1 cellular context compared by ENCODE assay signal in the genomic region with DNA sequence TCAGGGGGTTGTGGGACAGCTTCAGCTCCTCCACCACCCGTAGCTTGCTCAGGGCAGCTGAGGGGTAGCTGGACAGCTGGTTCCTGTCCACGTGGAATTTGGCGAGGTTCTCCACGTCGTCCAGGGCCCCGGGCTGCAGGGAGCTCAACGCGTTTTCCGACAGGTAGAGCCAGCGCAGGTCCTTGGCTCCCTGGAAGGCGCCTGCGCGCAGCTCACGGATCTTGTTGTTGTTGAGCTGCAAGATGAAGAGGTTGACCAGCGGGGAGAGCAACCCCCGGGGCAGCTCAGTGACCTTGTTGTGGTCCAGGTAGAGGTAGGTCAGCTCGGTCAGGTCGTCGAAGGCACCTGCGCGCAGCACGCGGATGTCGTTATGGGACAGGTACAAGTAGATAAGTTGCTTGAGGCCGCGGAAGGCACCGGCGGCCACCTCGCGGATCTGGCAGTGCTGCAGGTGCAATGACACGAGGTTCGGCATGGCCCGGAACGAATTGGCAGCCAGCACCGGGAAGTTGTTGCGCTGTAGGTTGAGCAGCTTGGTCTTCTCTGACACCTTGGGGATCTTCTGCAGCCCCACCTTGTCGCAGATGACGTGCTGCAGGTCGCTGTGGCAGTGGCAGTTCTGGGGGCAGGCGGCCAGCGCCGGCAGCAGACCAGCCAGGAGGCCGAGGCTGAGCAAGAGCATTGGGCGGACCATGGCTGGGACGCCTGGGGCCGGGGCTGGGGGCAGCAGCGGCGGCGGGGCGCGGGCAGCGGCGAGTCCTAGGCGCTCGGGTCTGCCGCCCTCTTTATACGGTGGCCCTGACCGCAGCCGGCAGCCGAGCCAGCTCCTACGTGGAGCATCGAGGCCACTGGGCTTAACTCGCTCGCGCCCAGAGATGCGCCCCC.
TF ChIP-seq lines count a peak whose summit lies in the region.

A gene with protein sequence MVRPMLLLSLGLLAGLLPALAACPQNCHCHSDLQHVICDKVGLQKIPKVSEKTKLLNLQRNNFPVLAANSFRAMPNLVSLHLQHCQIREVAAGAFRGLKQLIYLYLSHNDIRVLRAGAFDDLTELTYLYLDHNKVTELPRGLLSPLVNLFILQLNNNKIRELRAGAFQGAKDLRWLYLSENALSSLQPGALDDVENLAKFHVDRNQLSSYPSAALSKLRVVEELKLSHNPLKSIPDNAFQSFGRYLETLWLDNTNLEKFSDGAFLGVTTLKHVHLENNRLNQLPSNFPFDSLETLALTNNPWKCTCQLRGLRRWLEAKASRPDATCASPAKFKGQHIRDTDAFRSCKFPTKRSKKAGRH (minus strand): TSS at position 761 of the 885 bp plus-strand sequence. CDS start 67 bp downstream, at position 694.

TF ChIP-seq in GM23338, 12 proteins besides CTCF, POLR2A, EP300 and RAD21 (continued from another document):
- TF ChIP-seq, protein P1, sequence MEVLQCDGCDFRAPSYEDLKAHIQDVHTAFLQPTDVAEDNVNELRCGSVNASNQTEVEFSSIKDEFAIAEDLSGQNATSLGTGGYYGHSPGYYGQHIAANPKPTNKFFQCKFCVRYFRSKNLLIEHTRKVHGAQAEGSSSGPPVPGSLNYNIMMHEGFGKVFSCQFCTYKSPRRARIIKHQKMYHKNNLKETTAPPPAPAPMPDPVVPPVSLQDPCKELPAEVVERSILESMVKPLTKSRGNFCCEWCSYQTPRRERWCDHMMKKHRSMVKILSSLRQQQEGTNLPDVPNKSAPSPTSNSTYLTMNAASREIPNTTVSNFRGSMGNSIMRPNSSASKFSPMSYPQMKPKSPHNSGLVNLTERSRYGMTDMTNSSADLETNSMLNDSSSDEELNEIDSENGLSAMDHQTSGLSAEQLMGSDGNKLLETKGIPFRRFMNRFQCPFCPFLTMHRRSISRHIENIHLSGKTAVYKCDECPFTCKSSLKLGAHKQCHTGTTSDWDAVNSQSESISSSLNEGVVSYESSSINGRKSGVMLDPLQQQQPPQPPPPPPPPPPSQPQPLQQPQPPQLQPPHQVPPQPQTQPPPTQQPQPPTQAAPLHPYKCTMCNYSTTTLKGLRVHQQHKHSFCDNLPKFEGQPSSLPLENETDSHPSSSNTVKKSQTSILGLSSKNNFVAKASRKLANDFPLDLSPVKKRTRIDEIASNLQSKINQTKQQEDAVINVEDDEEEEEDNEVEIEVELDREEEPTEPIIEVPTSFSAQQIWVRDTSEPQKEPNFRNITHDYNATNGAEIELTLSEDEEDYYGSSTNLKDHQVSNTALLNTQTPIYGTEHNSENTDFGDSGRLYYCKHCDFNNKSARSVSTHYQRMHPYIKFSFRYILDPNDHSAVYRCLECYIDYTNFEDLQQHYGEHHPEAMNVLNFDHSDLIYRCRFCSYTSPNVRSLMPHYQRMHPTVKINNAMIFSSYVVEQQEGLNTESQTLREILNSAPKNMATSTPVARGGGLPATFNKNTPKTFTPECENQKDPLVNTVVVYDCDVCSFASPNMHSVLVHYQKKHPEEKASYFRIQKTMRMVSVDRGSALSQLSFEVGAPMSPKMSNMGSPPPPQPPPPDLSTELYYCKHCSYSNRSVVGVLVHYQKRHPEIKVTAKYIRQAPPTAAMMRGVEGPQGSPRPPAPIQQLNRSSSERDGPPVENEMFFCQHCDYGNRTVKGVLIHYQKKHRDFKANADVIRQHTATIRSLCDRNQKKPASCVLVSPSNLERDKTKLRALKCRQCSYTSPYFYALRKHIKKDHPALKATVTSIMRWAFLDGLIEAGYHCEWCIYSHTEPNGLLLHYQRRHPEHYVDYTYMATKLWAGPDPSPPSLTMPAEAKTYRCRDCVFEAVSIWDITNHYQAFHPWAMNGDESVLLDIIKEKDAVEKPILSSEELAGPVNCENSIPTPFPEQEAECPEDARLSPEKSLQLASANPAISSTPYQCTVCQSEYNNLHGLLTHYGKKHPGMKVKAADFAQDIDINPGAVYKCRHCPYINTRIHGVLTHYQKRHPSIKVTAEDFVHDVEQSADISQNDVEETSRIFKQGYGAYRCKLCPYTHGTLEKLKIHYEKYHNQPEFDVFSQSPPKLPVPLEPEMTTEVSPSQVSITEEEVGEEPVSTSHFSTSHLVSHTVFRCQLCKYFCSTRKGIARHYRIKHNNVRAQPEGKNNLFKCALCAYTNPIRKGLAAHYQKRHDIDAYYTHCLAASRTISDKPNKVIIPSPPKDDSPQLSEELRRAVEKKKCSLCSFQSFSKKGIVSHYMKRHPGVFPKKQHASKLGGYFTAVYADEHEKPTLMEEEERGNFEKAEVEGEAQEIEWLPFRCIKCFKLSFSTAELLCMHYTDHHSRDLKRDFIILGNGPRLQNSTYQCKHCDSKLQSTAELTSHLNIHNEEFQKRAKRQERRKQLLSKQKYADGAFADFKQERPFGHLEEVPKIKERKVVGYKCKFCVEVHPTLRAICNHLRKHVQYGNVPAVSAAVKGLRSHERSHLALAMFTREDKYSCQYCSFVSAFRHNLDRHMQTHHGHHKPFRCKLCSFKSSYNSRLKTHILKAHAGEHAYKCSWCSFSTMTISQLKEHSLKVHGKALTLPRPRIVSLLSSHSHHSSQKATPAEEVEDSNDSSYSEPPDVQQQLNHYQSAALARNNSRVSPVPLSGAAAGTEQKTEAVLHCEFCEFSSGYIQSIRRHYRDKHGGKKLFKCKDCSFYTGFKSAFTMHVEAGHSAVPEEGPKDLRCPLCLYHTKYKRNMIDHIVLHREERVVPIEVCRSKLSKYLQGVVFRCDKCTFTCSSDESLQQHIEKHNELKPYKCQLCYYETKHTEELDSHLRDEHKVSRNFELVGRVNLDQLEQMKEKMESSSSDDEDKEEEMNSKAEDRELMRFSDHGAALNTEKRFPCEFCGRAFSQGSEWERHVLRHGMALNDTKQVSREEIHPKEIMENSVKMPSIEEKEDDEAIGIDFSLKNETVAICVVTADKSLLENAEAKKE (CRISPR knock-in tag; IDR thresholded peaks at IDR 0.05), result no peak
- TF ChIP-seq ZNF114 (CRISPR knock-in tag; IDR thresholded peaks at IDR 0.05), result no peak
- TF ChIP-seq ZNF331 (CRISPR knock-in tag; IDR thresholded peaks at IDR 0.05; ENCODE audit: low read depth), result no peak
- no peak for TF ChIP-seq JUNB (IDR thresholded peaks at IDR 0.05; ENCODE audit: unreplicated experiment)
- TF ChIP-seq STAT1 (IDR thresholded peaks at IDR 0.05; ENCODE audit: unreplicated experiment), result no peak
- TF ChIP-seq CREB1 (CRISPR knock-in tag; IDR thresholded peaks at IDR 0.05; ENCODE audit: low read depth), result no peak
- no peak for TF ChIP-seq EZH2 (IDR thresholded peaks at IDR 0.05; ENCODE audit: low read depth, unreplicated experiment)
- TF ChIP-seq EZH2phosphoT487 (IDR thresholded peaks at IDR 0.05; ENCODE audit: unreplicated experiment), result no peak
- no peak for TF ChIP-seq NANOG (IDR thresholded peaks at IDR 0.05; ENCODE audit: borderline replicate concordance)
- TF ChIP-seq POLR2AphosphoS5 (IDR thresholded peaks at IDR 0.05; ENCODE audit: low read depth), result no peak
- TF ChIP-seq, protein P2, sequence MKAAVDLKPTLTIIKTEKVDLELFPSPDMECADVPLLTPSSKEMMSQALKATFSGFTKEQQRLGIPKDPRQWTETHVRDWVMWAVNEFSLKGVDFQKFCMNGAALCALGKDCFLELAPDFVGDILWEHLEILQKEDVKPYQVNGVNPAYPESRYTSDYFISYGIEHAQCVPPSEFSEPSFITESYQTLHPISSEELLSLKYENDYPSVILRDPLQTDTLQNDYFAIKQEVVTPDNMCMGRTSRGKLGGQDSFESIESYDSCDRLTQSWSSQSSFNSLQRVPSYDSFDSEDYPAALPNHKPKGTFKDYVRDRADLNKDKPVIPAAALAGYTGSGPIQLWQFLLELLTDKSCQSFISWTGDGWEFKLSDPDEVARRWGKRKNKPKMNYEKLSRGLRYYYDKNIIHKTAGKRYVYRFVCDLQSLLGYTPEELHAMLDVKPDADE (IDR thresholded peaks at IDR 0.05), result no peak
TF ChIP-seq in GM23338: peak in this region for 0.
